In the genomic region with DNA sequence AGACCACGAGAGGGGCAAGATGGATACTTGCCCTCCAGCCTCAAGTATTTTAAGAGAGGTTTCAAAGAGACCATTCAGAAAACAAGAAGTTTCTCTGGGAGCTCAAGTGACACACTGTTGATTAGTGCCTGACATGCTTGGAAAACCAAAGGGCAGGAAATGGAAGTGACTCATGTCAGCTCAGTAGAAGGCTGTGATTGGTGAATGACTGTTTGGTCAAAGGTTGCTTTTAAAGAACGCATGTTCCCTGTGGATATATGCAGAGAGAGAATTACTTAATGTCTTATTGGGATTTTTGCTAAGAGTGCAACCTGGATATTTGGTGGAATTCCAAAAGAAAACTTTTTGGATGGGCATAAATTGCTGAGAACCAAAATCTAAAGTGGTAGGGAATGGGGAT, we compare ENCODE assay signal across 14 cellular contexts.
DNase-seq lines count a peak whose midpoint lies in the region; ATAC-seq lines count a peak whose summit lies in the region.
"Had no signal": no experiment of that assay in that cellular context is flagged by ENCODE, and none has a peak within 500 bp of the region (broad histone marks: within the 10 kb centered on the region; RNA-seq: fewer than 3 reads in every experiment).

No MANE protein-coding gene starts in this region.

- no peaks in the 10 kb centered on the region for H3K36me3 ChIP-seq in BLaER1 treated with 17β-estradiol and CSF1 and Interleukin-3, amounts not matched to agents 10 nM and 100 nM
- H3K36me3 ChIP-seq in mesendoderm (ENCODE audit: control insufficient read depth, insufficient read depth, low read length), result no peaks in the 10 kb centered on the region

- H3K4ac ChIP-seq in mesendoderm (ENCODE audit: low read depth, low read length), result no peak overlapping the region

- no peaks in the 10 kb centered on the region for H3K79me1 ChIP-seq in mesendoderm (ENCODE audit: low read length)

- WGBS in mesendoderm (ENCODE audit: extremely low coverage, insufficient coverage, low lambda C conversion rate), result no CpG with 5 or more reads among the region's 2 CpGs

- no peak overlapping the region for H2BK5ac ChIP-seq in mesendoderm (ENCODE audit: low read length)

- H3K4me2 ChIP-seq in BLaER1 treated with 17β-estradiol and CSF1 and Interleukin-3, amounts not matched to agents 10 nM and 100 nM, result peak overlapping the region in 10 of 11 experiments; percentile 8 to 64 (median 36); a peak in 19 of 22 replicates
- no peak overlapping the region for H3K4me2 ChIP-seq in mesendoderm (ENCODE audit: low read length)

- H3K9ac ChIP-seq in BLaER1 treated with 17β-estradiol and CSF1 and Interleukin-3, amounts not matched to agents 10 nM and 100 nM, result no peak overlapping the region
- H3K9ac ChIP-seq in mesendoderm (ENCODE audit: low read length), result no peak overlapping the region

- no peak overlapping the region for H2AK5ac ChIP-seq in mesendoderm (ENCODE audit: low read length)

- H3K79me2 ChIP-seq in mesendoderm (ENCODE audit: control insufficient read depth, insufficient read depth, low read length), result no peaks in the 10 kb centered on the region

- intact Hi-C loops in activated T-helper 2 cell treated with anti-CD3 and anti-CD28 coated beads, Interferon-gamma antibody, Interleukin-2, Interleukin-4, amounts not matched to agents 10 μg/mL and 5 μg/mL and 100 μg/mL, durations not matched to agents 14 hours and 24 hours and 36 hours (cut with micrococcal nuclease), result no loop called here

- H3K4me1 ChIP-seq in BLaER1 treated with 17β-estradiol and CSF1 and Interleukin-3, amounts not matched to agents 10 nM and 100 nM, result peaks cover 15 to 24% (median 20%) of the 10 kb centered on the region in 10 experiments
- no peaks in the 10 kb centered on the region for H3K4me1 ChIP-seq in mesendoderm (ENCODE audit: control insufficient read depth, low read depth, low read length)

- H3K18ac ChIP-seq in mesendoderm (ENCODE audit: low read length), result no peak overlapping the region

- no peak overlapping the region for H3K23ac ChIP-seq in mesendoderm (ENCODE audit: low read length)

- no peak overlapping the region for H4K8ac ChIP-seq in mesendoderm (ENCODE audit: low read depth, low read length)

- ATAC-seq in HG02571 (IDR thresholded peaks at IDR 0.05; ENCODE audit: unreplicated experiment), result no peak
- ATAC-seq: sciatic nerve had no signal

- H3K4me1 Mint-ChIP-seq in activated T-helper 2 cell treated with anti-CD3 and anti-CD28 coated beads, Interferon-gamma antibody, Interleukin-2, Interleukin-4, amounts not matched to agents 10 μg/mL and 5 μg/mL and 100 μg/mL, durations not matched to agents 14 hours and 24 hours and 36 hours (ENCODE audit: low read depth), result no peaks in the 10 kb centered on the region
- H3K4me1 Mint-ChIP-seq: B cell had no signal

- no peak overlapping the region for H2BK15ac ChIP-seq in mesendoderm (replicated peaks; ENCODE audit: low read depth)

- no peak overlapping the region for H3K56ac ChIP-seq in mesendoderm (ENCODE audit: low read length)

- no peak overlapping the region for H4K5ac ChIP-seq in mesendoderm (ENCODE audit: low read length)

- no peaks in the 10 kb centered on the region for H3K27me3 Mint-ChIP-seq in activated T-helper 2 cell treated with anti-CD3 and anti-CD28 coated beads, Interferon-gamma antibody, Interleukin-2, Interleukin-4, amounts not matched to agents 10 μg/mL and 5 μg/mL and 100 μg/mL, durations not matched to agents 14 hours and 24 hours and 36 hours (ENCODE audit: low read depth)
- H3K27me3 Mint-ChIP-seq: B cell had no signal

- H4K20me1 ChIP-seq in BLaER1 treated with 17β-estradiol and CSF1 and Interleukin-3, amounts not matched to agents 10 nM and 100 nM, result no peaks in the 10 kb centered on the region

- H3K4me3 Mint-ChIP-seq in activated T-helper 2 cell treated with anti-CD3 and anti-CD28 coated beads, Interferon-gamma antibody, Interleukin-2, Interleukin-4, amounts not matched to agents 10 μg/mL and 5 μg/mL and 100 μg/mL, durations not matched to agents 14 hours and 24 hours and 36 hours (ENCODE audit: low read depth), result no peak overlapping the region
- H3K4me3 Mint-ChIP-seq: B cell; T-helper 1 cell treated with Interleukin-12 subunit alpha and Interleukin-12 subunit beta and Interleukin-4 antibody, amounts not matched to agents 30 μg/mL and 1 μg/mL, for 36 hours had no signal

- H3K9me3 ChIP-seq in BLaER1 treated with 17β-estradiol and CSF1 and Interleukin-3, amounts not matched to agents 10 nM and 100 nM (replicated peaks in 1 of 11), result peaks cover 0 to 4% (median 0%) of the 10 kb centered on the region in 11 experiments; a peak in 1 of 22 replicates

- no peaks in the 10 kb centered on the region for H3K9me3 Mint-ChIP-seq in activated T-helper 2 cell treated with anti-CD3 and anti-CD28 coated beads, Interferon-gamma antibody, Interleukin-2, Interleukin-4, amounts not matched to agents 10 μg/mL and 5 μg/mL and 100 μg/mL, durations not matched to agents 14 hours and 24 hours and 36 hours

- H3K27ac ChIP-seq in BLaER1 treated with 17β-estradiol and CSF1 and Interleukin-3, amounts not matched to agents 10 nM and 100 nM, result no peak overlapping the region
- H3K27ac ChIP-seq in mesendoderm (ENCODE audit: low read depth, low read length), result no peak overlapping the region

- no peak overlapping the region for H3K4me3 ChIP-seq in BLaER1 treated with 17β-estradiol and CSF1 and Interleukin-3, amounts not matched to agents 10 nM and 100 nM
- H3K4me3 ChIP-seq in mesendoderm (ENCODE audit: low read length), result no peak overlapping the region

- H3K27ac Mint-ChIP-seq in activated T-helper 2 cell treated with anti-CD3 and anti-CD28 coated beads, Interferon-gamma antibody, Interleukin-2, Interleukin-4, amounts not matched to agents 10 μg/mL and 5 μg/mL and 100 μg/mL, durations not matched to agents 14 hours and 24 hours and 36 hours, result no peak overlapping the region
- H3K27ac Mint-ChIP-seq: B cell; T-helper 1 cell treated with Interleukin-12 subunit alpha and Interleukin-12 subunit beta and Interleukin-4 antibody, amounts not matched to agents 30 μg/mL and 1 μg/mL, for 36 hours had no signal

- no peaks in the 10 kb centered on the region for H3K27me3 ChIP-seq in BLaER1 treated with 17β-estradiol and CSF1 and Interleukin-3, amounts not matched to agents 10 nM and 100 nM
- no peaks in the 10 kb centered on the region for H3K27me3 ChIP-seq in mesendoderm (ENCODE audit: insufficient read depth, low read length, poor library complexity)

- no peak overlapping the region for H2BK120ac ChIP-seq in mesendoderm (ENCODE audit: low read depth, low read length)

- H3K36me3 Mint-ChIP-seq in activated T-helper 2 cell treated with anti-CD3 and anti-CD28 coated beads, Interferon-gamma antibody, Interleukin-2, Interleukin-4, amounts not matched to agents 10 μg/mL and 5 μg/mL and 100 μg/mL, durations not matched to agents 14 hours and 24 hours and 36 hours (ENCODE audit: low read depth), result no peaks in the 10 kb centered on the region

- DNase-seq in M059J (ENCODE audit: low read depth) (peak; percentile 11), dermis blood vessel endothelial cell (peak; percentile 12), mesendoderm (peak; percentile 87), SHP77 treated with DMSO at 0.1 percent for 48 hours (lab: John Stamatoyannopoulos, UW) (no peak), DMS114 treated with DMSO at 0.1 percent for 48 hours (lab: John Stamatoyannopoulos, UW; ENCODE audit: unreplicated experiment) (no peak)
- no peak for DNase-seq in activated T-helper 2 cell treated with anti-CD3 and anti-CD28 coated beads, Interferon-gamma antibody, Interleukin-2, Interleukin-4, amounts not matched to agents 10 μg/mL and 5 μg/mL and 100 μg/mL, durations not matched to agents 14 hours and 24 hours and 36 hours (ENCODE audit: low spot score)
- DNase-seq: activated CD8-positive, alpha-beta memory T cell treated with anti-CD3 and anti-CD28 coated beads for 24 hours; NCI-H1105; NCI-H82 had no signal

Comparison
In these comparisons a context has a peak if more than half of its experiments do, and no peak if none do; other contexts are left out.
1. DNase-seq: peak in M059J (single experiment), dermis blood vessel endothelial cell (single experiment) and mesendoderm (single experiment); none in SHP77 treated with DMSO at 0.1 percent for 48 hours (single experiment), activated T-helper 2 cell treated with anti-CD3 and anti-CD28 coated beads, Interferon-gamma antibody, Interleukin-2, Interleukin-4, amounts not matched to agents 10 μg/mL and 5 μg/mL and 100 μg/mL, durations not matched to agents 14 hours and 24 hours and 36 hours (single experiment) and DMS114 treated with DMSO at 0.1 percent for 48 hours (single experiment).